ENCODE assay signal across 28 cellular contexts in the genomic region with DNA sequence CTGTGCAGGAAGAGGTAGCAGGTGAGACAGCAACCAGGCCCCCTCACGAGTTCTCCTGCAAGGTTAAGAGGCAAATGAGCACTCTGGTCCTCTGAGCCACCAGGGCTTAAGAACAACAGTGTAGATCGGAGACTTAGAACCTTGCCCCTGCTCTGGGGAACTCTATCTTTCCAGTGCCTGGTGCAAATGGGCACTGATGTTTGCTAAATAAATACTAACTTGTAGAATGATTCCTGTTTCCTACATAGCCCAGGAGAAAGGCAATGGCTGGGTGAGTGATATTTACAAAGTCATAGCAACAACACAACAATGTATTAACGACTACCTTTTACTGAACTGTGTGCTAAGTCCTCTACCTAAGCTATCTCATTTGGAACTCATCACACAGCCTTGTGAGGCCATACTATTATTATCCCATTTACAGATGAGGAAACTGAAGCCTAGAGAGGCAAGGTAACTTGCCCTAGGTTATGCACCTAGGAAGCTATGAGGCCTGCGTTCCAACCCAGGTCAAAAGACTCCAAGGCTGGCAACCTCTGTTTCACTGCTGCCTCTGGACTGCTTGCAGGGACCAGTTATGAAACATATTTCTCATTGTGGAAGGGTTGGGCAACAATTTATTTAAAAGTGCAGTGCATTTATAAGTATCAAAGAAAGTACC. TPM values are rescaled to one million over a fixed set of nuclear protein-coding genes. Genes with fewer than 3 reads are reported as not detected.
DNase-seq lines count a peak whose midpoint lies in the region; ATAC-seq and TF ChIP-seq lines count a peak whose summit lies in the region.
"Had no signal": no experiment of that assay in that cellular context is flagged by ENCODE, and none has a peak within 500 bp of the region (broad histone marks: within the 10 kb centered on the region; RNA-seq: fewer than 3 reads in every experiment).

No MANE protein-coding gene starts in this region.

- DNase-seq in NCI-H146 (lab: John Stamatoyannopoulos, UW) (peak; percentile 36), NCI-H146 treated with DMSO at 0.1 percent for 48 hours (lab: John Stamatoyannopoulos, UW; ENCODE audit: unreplicated experiment) (no peak), MG63 (no peak), left colon (no peak), stomach (peak; percentile 51), KBM-7 (no peak), NAMALWA (ENCODE audit: low spot score) (no peak)
- DNase-seq: activated CD4-positive, alpha-beta memory T cell treated with anti-CD3 and anti-CD28 coated beads, Interleukin-2, amount 10 ng/mL, durations not matched to agents 7 days and 5 days; activated CD4-positive, CD25-positive, alpha-beta regulatory T cell; activated naive CD4-positive, alpha-beta T cell treated with anti-CD3 and anti-CD28 coated beads for 36 hours; activated T-cell treated with anti-CD3 and anti-CD28 coated beads, Interleukin-2, amount 50 U/mL, for 24 hours; anterior cingulate cortex; C1 segment of cervical spinal cord; DMS79 treated with DMSO at 0.1 percent for 48 hours; effector memory CD8-positive, alpha-beta T cell; esophagus squamous epithelium; left ventricle myocardium superior; NCI-H2081 treated with DMSO at 0.1 percent for 48 hours; NCI-H526 treated with DMSO at 0.1 percent for 48 hours; PC-3 had no signal

- TF ChIP-seq EP300 in stomach (IDR thresholded peaks at IDR 0.05), result no peak

- TF ChIP-seq CTCF in stomach (IDR thresholded peaks at IDR 0.05), result no peak

- peaks cover 58% of the 10 kb centered on the region for H3K36me3 ChIP-seq in MG63
- no peaks in the 10 kb centered on the region for H3K36me3 ChIP-seq in stomach
- H3K36me3 ChIP-seq: esophagus squamous epithelium had no signal

- WGBS in stomach, 5 donors, result 36 to 58% (median 44%) methylated on average over 4 of the region's 4 CpGs

- in situ Hi-C loops in KBM-7 (cut with MboI; ENCODE audit: low pct_unique_long_range_greater_than_20kb, low sequenced_read_pairs), result no loop called here

- H3K4me3 ChIP-seq in MG63 (peak overlapping the region; percentile 9; the same call in 1 of the 2 replicates), stomach (no peak overlapping the region)
- H3K4me3 ChIP-seq: esophagus squamous epithelium, SJSA1, tibial nerve had no signal

- no peaks in the 10 kb centered on the region for H3K27me3 ChIP-seq in MG63
- H3K27me3 ChIP-seq in stomach, result peaks cover 0 to 27% (median 5%) of the 10 kb centered on the region in 3 donors
- H3K27me3 ChIP-seq: SJSA1 had no signal

- peaks cover 34 to 82% (median 61%) of the 10 kb centered on the region in 4 donors for H3K4me1 ChIP-seq in stomach

- peak; percentile 4 for ATAC-seq in left colon
- no peak for ATAC-seq in HG03135 (IDR thresholded peaks at IDR 0.05; ENCODE audit: unreplicated experiment)
- ATAC-seq: effector memory CD8-positive, alpha-beta T cell; HCT116; left ventricle myocardium superior; PC-3; sciatic nerve; stimulated activated memory B cell treated with anti-CD40 and anti-IgM and Interleukin-4, amounts not matched to agents 10 μg/mL and 1 μg/mL and 100 μg/mL, for 72 hours had no signal

- TF ChIP-seq POLR2A in stomach (IDR thresholded peaks at IDR 0.05), result no peak

- intact Hi-C loops in left colon (cut with DNase I, micrococcal nuclease), result no loop called here
- intact Hi-C loops in stomach (cut with DNase I; ENCODE audit: low total_unique reads), result no loop called here

- H3K9me3 ChIP-seq in MG63, result no peaks in the 10 kb centered on the region
- no peaks in the 10 kb centered on the region for H3K9me3 ChIP-seq in stomach
- H3K9me3 ChIP-seq: esophagus squamous epithelium, SJSA1 had no signal

- peak overlapping the region; percentile 91 to 98 (median 97) for H3K27ac ChIP-seq in stomach
- H3K27ac ChIP-seq: esophagus squamous epithelium, HL-60, SJSA1, tibial nerve had no signal

RNA-seq across cellular contexts. Expression of gene ATP8B1, which starts 4.3 kb away (rescaled TPM):
- total RNA-seq in MG63 (2014; rRNA removed; shearing (Covaris generic); ENCODE audit: low replicate concordance), result 61.4 and 68.0 TPM in 2 replicates
- total RNA-seq in left colon, result 100 to 1,000 TPM; 248 to 387 TPM
- 100 to 1,000 TPM in 3 of 5 donors, 10 to 100 TPM in 2; 29.0 to 189 (median 107) TPM for total RNA-seq in stomach
- polyA plus RNA-seq in stomach, result 10 to 100 TPM; 14.4 to 25.2 (median 14.9) TPM
- total RNA-seq: activated CD4-positive, alpha-beta memory T cell treated with anti-CD3 and anti-CD28 coated beads, Interleukin-2, amount 10 ng/mL, durations not matched to agents 7 days and 5 days; activated naive CD4-positive, alpha-beta T cell treated with anti-CD3 and anti-CD28 coated beads for 36 hours; T-helper 2 cell treated with Interferon-gamma antibody and Interleukin-4, amounts not matched to agents 100 ng/mL and 5 ng/mL, for 36 hours had no signal

Comparison
In these comparisons a context has a peak if more than half of its experiments do, and no peak if none do; other contexts are left out.
1. DNase-seq: peak in NCI-H146 (single experiment) and stomach (single experiment); none in NCI-H146 treated with DMSO at 0.1 percent for 48 hours (single experiment), MG63 (single experiment), left colon (0 of 2), KBM-7 (single experiment) and NAMALWA (single experiment).